17 cellular contexts compared by ENCODE assay signal in genomic region chr5:2866622-2867372, GRCh38.
"Had no signal": no experiment of that assay in that cellular context is flagged by ENCODE, and none has a peak within 500 bp of the region (broad histone marks: within the 10 kb centered on the region; RNA-seq: fewer than 3 reads in every experiment).

No MANE protein-coding gene starts in this region.

- H3K4me1 ChIP-seq: adrenal gland, esophagus squamous epithelium, stomach, testis, upper lobe of left lung had no signal

- H3K4me3 ChIP-seq: adrenal gland, esophagus squamous epithelium, ovary, smooth muscle cell, stomach, testis, upper lobe of left lung had no signal

- H3K27ac ChIP-seq: adrenal gland, esophagus squamous epithelium, ovary, stomach, testis, upper lobe of left lung, WERI-Rb-1 had no signal

- ATAC-seq: activated naive CD4-positive, alpha-beta T cell treated with anti-CD3 and anti-CD28 coated beads, Interleukin-2, amount 50 U/mL, for 72 hours; left cardiac atrium; sciatic nerve had no signal

- H3K9me3 ChIP-seq: adrenal gland, esophagus squamous epithelium, ovary, testis had no signal

- DNase-seq: activated CD4-positive, alpha-beta T cell treated with anti-CD3 and anti-CD28 coated beads, Interleukin-2, amount 50 U/mL, for 4 hours; activated gamma-delta T cell; adrenal gland; dermis blood vessel endothelial cell; effector memory CD4-positive, alpha-beta T cell; esophagus squamous epithelium; left cardiac atrium; ovary; stimulated activated CD4-positive, alpha-beta T cell treated with anti-CD3 and anti-CD28 coated beads, Interleukin-4, amount 100 ng/mL, for 1 hour; stomach; T-helper 2 cell; testis; WERI-Rb-1 had no signal

- H3K36me3 ChIP-seq: adrenal gland, esophagus squamous epithelium, ovary, stomach, upper lobe of left lung, WERI-Rb-1 had no signal

- H3K27me3 ChIP-seq: adrenal gland, esophagus squamous epithelium, ovary, stomach, testis, upper lobe of left lung had no signal
